17 cellular contexts compared by ENCODE assay signal in genomic region chr17:79573196-79573929, GRCh38. TPM values are rescaled to one million over a fixed set of nuclear protein-coding genes. Genes with fewer than 3 reads are reported as not detected.
DNase-seq lines count a peak whose midpoint lies in the region; TF ChIP-seq lines count a peak whose summit lies in the region.
"Had no signal": no experiment of that assay in that cellular context is flagged by ENCODE, and none has a peak within 500 bp of the region (broad histone marks: within the 10 kb centered on the region; RNA-seq: fewer than 3 reads in every experiment).

No MANE protein-coding gene starts in this region.

- peak; percentile 71 for DNase-seq in DMS79 treated with DMSO at 0.1 percent for 48 hours (lab: John Stamatoyannopoulos, UW)
- peak; percentile 30 for DNase-seq in NCI-H2107 (lab: John Stamatoyannopoulos, UW)
- DNase-seq in dermis blood vessel endothelial cell, result peak; percentile 28
- DNase-seq in neural progenitor cell (ENCODE audit: low spot score), result no peak
- DNase-seq in dedifferentiated amniotic fluid mesenchymal stem cell (ENCODE audit: extremely low spot score), result no peak
- DNase-seq in activated CD4-positive, alpha-beta memory T cell treated with anti-CD3 and anti-CD28 coated beads, Interleukin-2, amount 10 ng/mL, durations not matched to agents 7 days and 5 days, result no peak
- no peak for DNase-seq in NCI-H1694 treated with DMSO at 0.1 percent for 48 hours (lab: John Stamatoyannopoulos, UW)
- no peak for DNase-seq in MV-4-11 (lab: John Stamatoyannopoulos, UW)
- DNase-seq: central memory CD4-positive, alpha-beta T cell; foreskin melanocyte; pancreas; Right ventricle myocardium superior; stimulated activated CD4-positive, alpha-beta T cell treated with anti-CD3 and anti-CD28 coated beads, Interleukin-4, amount 100 ng/mL, for 24 hours; T-helper 17 cell had no signal

- H3K9me3 ChIP-seq in neural progenitor cell (ENCODE audit: low read depth), result no peaks in the 10 kb centered on the region
- H3K9me3 ChIP-seq: pancreas, suprapubic skin had no signal

- H3F3A ChIP-seq in neural progenitor cell (ENCODE audit: low read depth), result peaks cover 5% of the 10 kb centered on the region

- H3K36me3 Mint-ChIP-seq in neural progenitor cell, result peaks cover 2% of the 10 kb centered on the region
- no peaks in the 10 kb centered on the region for H3K36me3 Mint-ChIP-seq in activated CD4-positive, alpha-beta memory T cell treated with anti-CD3 and anti-CD28 coated beads, Interleukin-2, amount 10 ng/mL, durations not matched to agents 7 days and 5 days (ENCODE audit: low read depth)

- no peaks in the 10 kb centered on the region for H3K36me3 ChIP-seq in neural progenitor cell
- H3K36me3 ChIP-seq: pancreas, suprapubic skin had no signal

- H3K4me3 Mint-ChIP-seq in neural progenitor cell, result no peak overlapping the region
- H3K4me3 Mint-ChIP-seq in activated CD4-positive, alpha-beta memory T cell treated with anti-CD3 and anti-CD28 coated beads, Interleukin-2, amount 10 ng/mL, durations not matched to agents 7 days and 5 days, result no peak overlapping the region
- H3K4me3 Mint-ChIP-seq: T-helper 17 cell had no signal

- H3K79me2 ChIP-seq in neural progenitor cell (ENCODE audit: low read depth), result no peaks in the 10 kb centered on the region

- H3K9me3 Mint-ChIP-seq in neural progenitor cell, result no peaks in the 10 kb centered on the region
- H3K9me3 Mint-ChIP-seq in activated CD4-positive, alpha-beta memory T cell treated with anti-CD3 and anti-CD28 coated beads, Interleukin-2, amount 10 ng/mL, durations not matched to agents 7 days and 5 days, result no peaks in the 10 kb centered on the region

- no peak overlapping the region for H3K4me3 ChIP-seq in neural progenitor cell
- H3K4me3 ChIP-seq: pancreas, suprapubic skin had no signal

- no peak overlapping the region for H3K9ac ChIP-seq in neural progenitor cell

- TF ChIP-seq CTCF in neural progenitor cell (IDR thresholded peaks at IDR 0.05), result no peak

- H3K4me1 ChIP-seq in neural progenitor cell, result peaks cover 18% of the 10 kb centered on the region
- H3K4me1 ChIP-seq: pancreas, suprapubic skin had no signal

- H4K20me1 ChIP-seq in neural progenitor cell (ENCODE audit: low read depth), result no peaks in the 10 kb centered on the region

- H3K27ac Mint-ChIP-seq in neural progenitor cell, result no peak overlapping the region
- no peak overlapping the region for H3K27ac Mint-ChIP-seq in activated CD4-positive, alpha-beta memory T cell treated with anti-CD3 and anti-CD28 coated beads, Interleukin-2, amount 10 ng/mL, durations not matched to agents 7 days and 5 days
- H3K27ac Mint-ChIP-seq: T-helper 17 cell had no signal

- H3K4me2 ChIP-seq in neural progenitor cell, result no peak overlapping the region

- H3K27ac ChIP-seq in neural progenitor cell, result no peak overlapping the region
- H3K27ac ChIP-seq: pancreas, suprapubic skin had no signal

- peaks cover 5% of the 10 kb centered on the region for H3K4me1 Mint-ChIP-seq in neural progenitor cell
- H3K4me1 Mint-ChIP-seq in activated CD4-positive, alpha-beta memory T cell treated with anti-CD3 and anti-CD28 coated beads, Interleukin-2, amount 10 ng/mL, durations not matched to agents 7 days and 5 days, result no peaks in the 10 kb centered on the region
- H3K4me1 Mint-ChIP-seq: T-helper 17 cell had no signal

- CTCF ChIA-PET in activated CD4-positive, alpha-beta memory T cell treated with anti-CD3 and anti-CD28 coated beads, Interleukin-2, amount 10 ng/mL, durations not matched to agents 7 days and 5 days (lab: Charles Lee), result no interaction called here

- H3K27me3 Mint-ChIP-seq in neural progenitor cell (ENCODE audit: insufficient read depth, low read depth), result peaks cover 6% of the 10 kb centered on the region
- H3K27me3 Mint-ChIP-seq in activated CD4-positive, alpha-beta memory T cell treated with anti-CD3 and anti-CD28 coated beads, Interleukin-2, amount 10 ng/mL, durations not matched to agents 7 days and 5 days, result no peaks in the 10 kb centered on the region

- POLR2A ChIA-PET in activated CD4-positive, alpha-beta memory T cell treated with anti-CD3 and anti-CD28 coated beads, Interleukin-2, amount 10 ng/mL, durations not matched to agents 7 days and 5 days (lab: Charles Lee), result no interaction called here

- H2AFZ ChIP-seq in neural progenitor cell (replicated peaks), result peak overlapping the region; percentile 50

- H3K27me3 ChIP-seq in neural progenitor cell, result no peaks in the 10 kb centered on the region
- H3K27me3 ChIP-seq: pancreas had no signal

RNA-seq across cellular contexts. Expression of gene RBFOX3, which starts 37.5 kb away (rescaled TPM):
- total RNA-seq in dermis blood vessel endothelial cell (not detected in 2 replicates), neural progenitor cell (ENCODE audit: low replicate concordance) (0.30 and 1.6 TPM in 2 replicates)
- total RNA-seq in activated CD4-positive, alpha-beta memory T cell treated with anti-CD3 and anti-CD28 coated beads, Interleukin-2, amount 10 ng/mL, durations not matched to agents 7 days and 5 days, result not detected
- total RNA-seq: liver, myocyte, Right ventricle myocardium superior, suprapubic skin had no signal

Comparison
In these comparisons a context has a peak if more than half of its experiments do, and no peak if none do; other contexts are left out.
1. DNase-seq: peak in DMS79 treated with DMSO at 0.1 percent for 48 hours (single experiment), NCI-H2107 (single experiment) and dermis blood vessel endothelial cell (single experiment); none in neural progenitor cell (single experiment), dedifferentiated amniotic fluid mesenchymal stem cell (single experiment), activated CD4-positive, alpha-beta memory T cell treated with anti-CD3 and anti-CD28 coated beads, Interleukin-2, amount 10 ng/mL, durations not matched to agents 7 days and 5 days (single experiment), NCI-H1694 treated with DMSO at 0.1 percent for 48 hours (single experiment) and MV-4-11 (single experiment).